14 cellular contexts compared by ENCODE assay signal in the genomic region with DNA sequence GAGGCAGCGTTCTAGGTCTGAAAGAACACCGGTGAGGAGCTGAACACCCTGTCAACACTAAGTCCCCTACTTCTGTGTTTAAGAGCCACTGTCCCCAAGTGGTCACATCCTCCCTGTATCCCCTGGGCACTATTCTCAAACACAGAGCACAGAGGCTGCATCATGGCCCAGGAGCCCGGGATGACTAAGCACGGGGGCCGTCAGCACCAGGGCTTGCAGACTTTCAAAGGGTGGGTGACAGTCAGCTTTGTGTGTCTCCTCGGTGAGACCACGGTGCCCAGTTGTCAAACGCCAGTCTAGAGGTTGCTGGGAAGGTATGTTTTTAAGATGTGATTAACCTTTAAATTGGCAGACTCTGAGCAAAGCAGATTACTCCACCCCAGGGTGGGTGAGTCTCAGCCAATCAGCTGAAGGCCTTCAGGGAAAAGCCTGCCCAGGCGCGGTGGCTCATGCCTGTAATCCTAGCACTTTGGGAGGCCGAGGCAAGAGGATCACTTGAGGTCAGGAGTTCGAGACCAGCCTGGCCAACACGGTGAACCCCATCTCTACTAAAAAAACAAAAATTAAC. TPM values are rescaled to one million over a fixed set of nuclear protein-coding genes. Genes with fewer than 3 reads are reported as not detected.
A peak's percentile ranks its signal among the peaks of the same experiment; 100 is the strongest.
DNase-seq lines count a peak whose midpoint lies in the region; ATAC-seq lines count a peak whose summit lies in the region.
"Had no signal": no experiment of that assay in that cellular context is flagged by ENCODE, and none has a peak within 500 bp of the region (broad histone marks: within the 10 kb centered on the region; RNA-seq: fewer than 3 reads in every experiment).

No MANE protein-coding gene starts in this region.

- ATAC-seq in activated T-cell treated with anti-CD3 and anti-CD28 coated beads, Interleukin-2, amount 50 U/mL, for 4 hours: peak; percentile 46 to 49
- ATAC-seq in HG02588 (IDR thresholded peaks at IDR 0.05; ENCODE audit: unreplicated experiment): peak; percentile 14
- ATAC-seq in stimulated activated effector memory CD8-positive, alpha-beta T cell treated with anti-CD3 and anti-CD28 coated beads, Interleukin-12 subunit alpha, Interleukin-12 subunit beta, amount 100 ng/mL, for 72 hours: peak; percentile 82
- ATAC-seq in HG03196 (IDR thresholded peaks at IDR 0.05; ENCODE audit: unreplicated experiment): no peak

- H3K9me3 Mint-ChIP-seq in activated T-cell treated with anti-CD3 and anti-CD28 coated beads, Interleukin-2, amount 50 U/mL, for 4 hours: no peaks in the 10 kb centered on the region
- H3K9me3 Mint-ChIP-seq in activated naive CD8-positive, alpha-beta T cell treated with anti-CD3 and anti-CD28 coated beads for 36 hours: no peaks in the 10 kb centered on the region
- H3K9me3 Mint-ChIP-seq in stimulated activated effector memory CD8-positive, alpha-beta T cell treated with anti-CD3 and anti-CD28 coated beads, Interleukin-12 subunit alpha, Interleukin-12 subunit beta, amount 100 ng/mL, for 72 hours: no peaks in the 10 kb centered on the region
- H3K9me3 Mint-ChIP-seq: activated T-helper 1 cell treated with anti-CD3 and anti-CD28 coated beads, Interleukin-12 subunit alpha, Interleukin-12 subunit beta, Interleukin-2, Interleukin-4 antibody, amounts not matched to agents 30 ng/mL and 10 ng/mL and 1 ng/mL, durations not matched to agents 14 hours and 24 hours and 36 hours had no signal

- peak overlapping the region; percentile 48 for H3K27ac Mint-ChIP-seq in activated naive CD8-positive, alpha-beta T cell treated with anti-CD3 and anti-CD28 coated beads for 36 hours
- H3K27ac Mint-ChIP-seq in stimulated activated effector memory CD8-positive, alpha-beta T cell treated with anti-CD3 and anti-CD28 coated beads, Interleukin-12 subunit alpha, Interleukin-12 subunit beta, amount 100 ng/mL, for 72 hours: peak overlapping the region; percentile 68

- no peaks in the 10 kb centered on the region for H3K27me3 Mint-ChIP-seq in activated T-cell treated with anti-CD3 and anti-CD28 coated beads, Interleukin-2, amount 50 U/mL, for 4 hours (ENCODE audit: low read depth)
- no peaks in the 10 kb centered on the region for H3K27me3 Mint-ChIP-seq in activated naive CD8-positive, alpha-beta T cell treated with anti-CD3 and anti-CD28 coated beads for 36 hours

- no peak overlapping the region for H3K4me3 Mint-ChIP-seq in activated T-cell treated with anti-CD3 and anti-CD28 coated beads, Interleukin-2, amount 50 U/mL, for 4 hours
- no peak overlapping the region for H3K4me3 Mint-ChIP-seq in activated naive CD8-positive, alpha-beta T cell treated with anti-CD3 and anti-CD28 coated beads for 36 hours
- H3K4me3 Mint-ChIP-seq in stimulated activated effector memory CD8-positive, alpha-beta T cell treated with anti-CD3 and anti-CD28 coated beads, Interleukin-12 subunit alpha, Interleukin-12 subunit beta, amount 100 ng/mL, for 72 hours: peak overlapping the region; percentile 48

- peaks cover 31% of the 10 kb centered on the region for H3K4me1 Mint-ChIP-seq in activated T-cell treated with anti-CD3 and anti-CD28 coated beads, Interleukin-2, amount 50 U/mL, for 4 hours (ENCODE audit: low read depth)
- H3K4me1 Mint-ChIP-seq in activated naive CD8-positive, alpha-beta T cell treated with anti-CD3 and anti-CD28 coated beads for 36 hours: peaks cover 30% of the 10 kb centered on the region
- H3K4me1 Mint-ChIP-seq in stimulated activated effector memory CD8-positive, alpha-beta T cell treated with anti-CD3 and anti-CD28 coated beads, Interleukin-12 subunit alpha, Interleukin-12 subunit beta, amount 100 ng/mL, for 72 hours: peaks cover 49% of the 10 kb centered on the region

- DNase-seq in activated T-cell treated with anti-CD3 and anti-CD28 coated beads, Interleukin-2, amount 50 U/mL, for 4 hours: no peak
- no peak for DNase-seq in activated T-cell treated with anti-CD3 and anti-CD28 coated beads, Interleukin-2, amount 50 U/mL, for 1 hour
- peak; percentile 25 for DNase-seq in activated naive CD8-positive, alpha-beta T cell treated with anti-CD3 and anti-CD28 coated beads for 36 hours
- no peak for DNase-seq in stimulated activated effector memory CD8-positive, alpha-beta T cell treated with anti-CD3 and anti-CD28 coated beads, Interleukin-12 subunit alpha, Interleukin-12 subunit beta, amount 100 ng/mL, for 72 hours (ENCODE audit: low spot score in 2 of 2)
- DNase-seq in foreskin melanocyte: no peak
- DNase-seq in SKM-1 treated with dmso at 0.1 percent for 144 hours (lab: John Stamatoyannopoulos, UW; ENCODE audit: unreplicated experiment): no peak
- DNase-seq: cortex of kidney, foreskin fibroblast, GDM1, T1000 had no signal

- peaks cover 12% of the 10 kb centered on the region for H3K36me3 Mint-ChIP-seq in activated T-cell treated with anti-CD3 and anti-CD28 coated beads, Interleukin-2, amount 50 U/mL, for 4 hours (ENCODE audit: insufficient read depth)
- peaks cover 19% of the 10 kb centered on the region for H3K36me3 Mint-ChIP-seq in activated naive CD8-positive, alpha-beta T cell treated with anti-CD3 and anti-CD28 coated beads for 36 hours
- peaks cover 86% of the 10 kb centered on the region for H3K36me3 Mint-ChIP-seq in stimulated activated effector memory CD8-positive, alpha-beta T cell treated with anti-CD3 and anti-CD28 coated beads, Interleukin-12 subunit alpha, Interleukin-12 subunit beta, amount 100 ng/mL, for 72 hours

RNA-seq across cellular contexts. Expression of a gene that starts 8.0 kb away (rescaled TPM):
- total RNA-seq in activated T-cell treated with anti-CD3 and anti-CD28 coated beads, Interleukin-2, amount 50 U/mL, for 4 hours: 100 to 1,000 TPM; 136 to 143 (median 139) TPM
- 100 to 1,000 TPM; 120 to 121 TPM for total RNA-seq in activated naive CD8-positive, alpha-beta T cell treated with anti-CD3 and anti-CD28 coated beads for 36 hours

RNA-seq across cellular contexts. Expression of a gene that starts 37.5 kb away (rescaled TPM):
- total RNA-seq in activated T-cell treated with anti-CD3 and anti-CD28 coated beads, Interleukin-2, amount 50 U/mL, for 4 hours: under 1 TPM in 1 of 3 donors, not detected in 2; 0.08 TPM
- total RNA-seq in activated naive CD8-positive, alpha-beta T cell treated with anti-CD3 and anti-CD28 coated beads for 36 hours: not detected
- total RNA-seq: lung had no signal

RNA-seq across cellular contexts. Expression of a gene that starts 49.2 kb away (rescaled TPM):
- 10 to 100 TPM; 46.6 to 49.6 (median 47.4) TPM for total RNA-seq in activated T-cell treated with anti-CD3 and anti-CD28 coated beads, Interleukin-2, amount 50 U/mL, for 4 hours
- total RNA-seq in activated naive CD8-positive, alpha-beta T cell treated with anti-CD3 and anti-CD28 coated beads for 36 hours: 10 to 100 TPM; 34.9 to 35.9 TPM
